9 cellular contexts compared by ENCODE assay signal in genomic region chr12:388012-388411, GRCh38. TPM values are rescaled to one million over a fixed set of nuclear protein-coding genes. Genes with fewer than 3 reads are reported as not detected.
DNase-seq lines count a peak whose midpoint lies in the region; ATAC-seq, FAIRE-seq and TF ChIP-seq lines count a peak whose summit lies in the region.
"Had no signal": no experiment of that assay in that cellular context is flagged by ENCODE, and none has a peak within 500 bp of the region (broad histone marks: within the 10 kb centered on the region; RNA-seq: fewer than 3 reads in every experiment).

No MANE protein-coding gene starts in this region.

- TF ChIP-seq CTCF in AG09309 (IDR thresholded peaks at IDR 0.05; ENCODE audit: control insufficient read depth, insufficient read depth, low read depth, low read length, missing control alignments) (no peak), KMS-11 (conservative IDR thresholded peaks at IDR 0.05; ENCODE audit: low read depth, low read length) (no peak)

- H3K36me3 Mint-ChIP-seq in dendritic cell treated with granulocyte-macrophage colony-stimulating factor and Interleukin-4, amounts not matched to agents 40 ng/mL and 50 ng/mL, for 4 days (ENCODE audit: low read depth) = peaks cover 45% of the 10 kb centered on the region
- H3K36me3 Mint-ChIP-seq in naive thymus-derived CD8-positive, alpha-beta T cell = peaks cover 6 to 36% (median 18%) of the 10 kb centered on the region in 3 donors

- POLR2A ChIA-PET in naive thymus-derived CD8-positive, alpha-beta T cell (lab: Charles Lee) = interaction anchor here (1.2 to 3.4 kb wide), 2 partner anchors 14 to 171 kb away, joined by 13 to 71 read pairs; partner anchors contain the start of gene CCDC77

- peak overlapping the region; percentile 76 for H3K27ac ChIP-seq in KMS-11

- peak overlapping the region; percentile 90 for H3K4me3 Mint-ChIP-seq in dendritic cell treated with granulocyte-macrophage colony-stimulating factor and Interleukin-4, amounts not matched to agents 40 ng/mL and 50 ng/mL, for 4 days
- peak overlapping the region; percentile 96 to 100 (median 99) for H3K4me3 Mint-ChIP-seq in naive thymus-derived CD8-positive, alpha-beta T cell

- no peak for FAIRE-seq in RCC 7860 (lab: Jason Lieb, UNC)

- H3K4me2 ChIP-seq in KMS-11 = peak overlapping the region; percentile 100

- no peak for ATAC-seq in naive thymus-derived CD8-positive, alpha-beta T cell
- ATAC-seq in HG02588 (IDR thresholded peaks at IDR 0.05; ENCODE audit: unreplicated experiment) (no peak), GM18870 (IDR thresholded peaks at IDR 0.05; ENCODE audit: unreplicated experiment) (no peak)

- peaks cover 19% of the 10 kb centered on the region; the same call in 1 of the 2 replicates for H4K20me1 ChIP-seq in KMS-11 (ENCODE audit: insufficient read depth)

- H3K36me3 ChIP-seq in KMS-11 (ENCODE audit: insufficient read depth) = no peaks in the 10 kb centered on the region

- H3K4me1 Mint-ChIP-seq in dendritic cell treated with granulocyte-macrophage colony-stimulating factor and Interleukin-4, amounts not matched to agents 40 ng/mL and 50 ng/mL, for 4 days (ENCODE audit: low read depth) = peaks cover 19% of the 10 kb centered on the region
- peaks cover 23 to 63% (median 45%) of the 10 kb centered on the region in 4 donors for H3K4me1 Mint-ChIP-seq in naive thymus-derived CD8-positive, alpha-beta T cell

- H3K79me2 ChIP-seq in KMS-11 (ENCODE audit: insufficient read depth, low read depth) = peaks cover 46% of the 10 kb centered on the region

- intact Hi-C loops in dendritic cell treated with granulocyte-macrophage colony-stimulating factor and Interleukin-4, amounts not matched to agents 40 ng/mL and 50 ng/mL, for 4 days (cut with micrococcal nuclease) = no loop called here

- peaks cover 28% of the 10 kb centered on the region for H3K4me1 ChIP-seq in KMS-11 (ENCODE audit: low read depth, poor library complexity, severe bottlenecking)

- H3K27me3 Mint-ChIP-seq in dendritic cell treated with granulocyte-macrophage colony-stimulating factor and Interleukin-4, amounts not matched to agents 40 ng/mL and 50 ng/mL, for 4 days = no peaks in the 10 kb centered on the region
- H3K27me3 Mint-ChIP-seq in naive thymus-derived CD8-positive, alpha-beta T cell = peaks cover 0 to 3% (median 0%) of the 10 kb centered on the region in 5 donors

- H3K9ac ChIP-seq in KMS-11 = peak overlapping the region; percentile 69

- peak overlapping the region; percentile 95 for H3K27ac Mint-ChIP-seq in dendritic cell treated with granulocyte-macrophage colony-stimulating factor and Interleukin-4, amounts not matched to agents 40 ng/mL and 50 ng/mL, for 4 days
- H3K27ac Mint-ChIP-seq in naive thymus-derived CD8-positive, alpha-beta T cell = peak overlapping the region; percentile 98 to 100 (median 99)

- H3K27me3 ChIP-seq in KMS-11 (ENCODE audit: insufficient read depth, low read depth) = no peaks in the 10 kb centered on the region

- no peaks in the 10 kb centered on the region for H3K9me3 Mint-ChIP-seq in dendritic cell treated with granulocyte-macrophage colony-stimulating factor and Interleukin-4, amounts not matched to agents 40 ng/mL and 50 ng/mL, for 4 days
- peaks cover 0 to 6% (median 0%) of the 10 kb centered on the region in 9 donors for H3K9me3 Mint-ChIP-seq in naive thymus-derived CD8-positive, alpha-beta T cell

- peak overlapping the region; percentile 83 for H3K4me3 ChIP-seq in AG09309 (ENCODE audit: control insufficient read depth, low read depth, low read length)
- no peak overlapping the region for H3K4me3 ChIP-seq in KMS-11 (IDR thresholded peaks at IDR 0.05; ENCODE audit: insufficient read depth, low read depth, low read length)

- no peak for DNase-seq in AG09309 (ENCODE audit: low read depth)
- no peak for DNase-seq in naive thymus-derived CD8-positive, alpha-beta T cell
- DNase-seq in AML-193 (lab: John Stamatoyannopoulos, UW) = no peak
- no peak for DNase-seq in RCC 7860 (ENCODE audit: low spot score)
- DNase-seq: NCI-H524 had no signal

- H2AFZ ChIP-seq in KMS-11 (ENCODE audit: low read depth) = no peak overlapping the region

RNA-seq across cellular contexts. Expression of gene KDM5A, which starts 1.1 kb away (rescaled TPM):
- 100 to 1,000 TPM; 120 to 126 TPM for total RNA-seq in naive thymus-derived CD8-positive, alpha-beta T cell
- 10 to 100 TPM; 43.6 to 60.1 (median 50.8) TPM for polyA plus RNA-seq in naive thymus-derived CD8-positive, alpha-beta T cell

RNA-seq across cellular contexts. Expression of gene CCDC77, which starts 13.4 kb away (rescaled TPM):
- 10 to 100 TPM; 10.5 to 13.5 TPM for total RNA-seq in naive thymus-derived CD8-positive, alpha-beta T cell
- polyA plus RNA-seq in naive thymus-derived CD8-positive, alpha-beta T cell = 1 to 10 TPM; 3.4 to 6.6 (median 4.8) TPM
